ENCODE assay signal across 11 cellular contexts in genomic region chr20:33686984-33687366, GRCh38. TPM values are rescaled to one million over a fixed set of nuclear protein-coding genes. Genes with fewer than 3 reads are reported as not detected.
DNase-seq lines count a peak whose midpoint lies in the region; ATAC-seq and TF ChIP-seq lines count a peak whose summit lies in the region.
"Had no signal": no experiment of that assay in that cellular context is flagged by ENCODE, and none has a peak within 500 bp of the region (broad histone marks: within the 10 kb centered on the region; RNA-seq: fewer than 3 reads in every experiment).

No MANE protein-coding gene starts in this region.

- no peaks in the 10 kb centered on the region for H3K27me3 ChIP-seq in left ventricle myocardium inferior (ENCODE audit: low read depth)
- no peaks in the 10 kb centered on the region for H3K27me3 ChIP-seq in adipocyte (replicated peaks; ENCODE audit: control insufficient read depth, insufficient read depth, low read length)
- H3K27me3 ChIP-seq in upper lobe of left lung: no peaks in the 10 kb centered on the region
- H3K27me3 ChIP-seq: cardiac muscle cell had no signal

- H3K27ac ChIP-seq in left ventricle myocardium inferior (replicated peaks) (peak overlapping the region; percentile 73), upper lobe of left lung (peak overlapping the region; percentile 8 to 57 (median 32))
- H3K27ac ChIP-seq: cardiac muscle cell had no signal

- TF ChIP-seq EP300 in upper lobe of left lung (IDR thresholded peaks at IDR 0.05): no peak

- H3K4me3 ChIP-seq in left ventricle myocardium inferior (peak overlapping the region; percentile 60), adipocyte (ENCODE audit: low read length) (peak overlapping the region; percentile 76), upper lobe of left lung (peak overlapping the region in 3 of 4 donors; percentile 53 to 73 (median 57))
- H3K4me3 ChIP-seq: cardiac muscle cell had no signal

- 80 to 82% methylated on average over 14 of the region's 14 CpGs for WGBS in upper lobe of left lung, 2 donors

- H3K9me3 ChIP-seq in left ventricle myocardium inferior (replicated peaks) (no peaks in the 10 kb centered on the region), adipocyte (ENCODE audit: control insufficient read depth, low read length) (no peaks in the 10 kb centered on the region), upper lobe of left lung (no peaks in the 10 kb centered on the region)

- no peak for TF ChIP-seq POLR2A in upper lobe of left lung (IDR thresholded peaks at IDR 0.05)

- H3K4me1 ChIP-seq in left ventricle myocardium inferior: peaks cover 30% of the 10 kb centered on the region
- H3K4me1 ChIP-seq in adipocyte (ENCODE audit: control insufficient read depth, insufficient read depth, low read length): peaks cover 42% of the 10 kb centered on the region
- H3K4me1 ChIP-seq in upper lobe of left lung: peaks cover 27 to 47% (median 36%) of the 10 kb centered on the region in 4 donors

- H3K36me3 Mint-ChIP-seq in memory B cell: no peaks in the 10 kb centered on the region

- H3K9ac ChIP-seq in adipocyte (ENCODE audit: low read length): peak overlapping the region; percentile 55

- DNase-seq in left ventricle myocardium inferior (no peak), left cardiac atrium (no peak), adipocyte (ENCODE audit: low read depth) (no peak), memory B cell (ENCODE audit: low spot score in 2 of 2) (no peak), upper lobe of left lung (no peak), SW480 (ENCODE audit: low spot score) (no peak), NCI-H1105 (lab: John Stamatoyannopoulos, UW) (no peak)

- H3K9me3 Mint-ChIP-seq in memory B cell: no peaks in the 10 kb centered on the region

- H3K4me1 Mint-ChIP-seq in memory B cell: peaks cover 20% of the 10 kb centered on the region

- intact Hi-C loops in left ventricle myocardium inferior (cut with micrococcal nuclease) (no loop called here), left cardiac atrium (cut with DNase I) (loop anchor here in 1 of 2 donors (5.0 kb wide), 1 partner anchor 45 kb away; the partner anchor contains the start of gene ZNF341)

- H3K36me3 ChIP-seq in left ventricle myocardium inferior (no peaks in the 10 kb centered on the region), adipocyte (ENCODE audit: control insufficient read depth, insufficient read depth, low read length, severe bottlenecking) (no peaks in the 10 kb centered on the region), upper lobe of left lung (no peaks in the 10 kb centered on the region)
- H3K36me3 ChIP-seq: cardiac muscle cell had no signal

- peak overlapping the region; percentile 86 for H3K4me3 Mint-ChIP-seq in memory B cell

- TF ChIP-seq CTCF in left ventricle myocardium inferior (IDR thresholded peaks at IDR 0.05; ENCODE audit: borderline replicate concordance) (no peak), upper lobe of left lung (IDR thresholded peaks at IDR 0.05) (no peak)

- H3K27ac Mint-ChIP-seq in memory B cell: no peak overlapping the region

- H3K27me3 Mint-ChIP-seq in memory B cell: no peaks in the 10 kb centered on the region

- ATAC-seq in left cardiac atrium (no peak), memory B cell (ENCODE audit: low read depth) (no peak), upper lobe of left lung (ENCODE audit: low FRiP score in 2 of 2) (no peak), GM21367 (IDR thresholded peaks at IDR 0.05; ENCODE audit: unreplicated experiment) (no peak)

RNA-seq across cellular contexts. Expression of gene E2F1, which starts 0.8 kb away (rescaled TPM):
- total RNA-seq in left ventricle myocardium inferior (1.2 TPM), left cardiac atrium (1 to 10 TPM; 1.6 to 3.7 TPM), upper lobe of left lung (10 to 100 TPM in 1 of 6 donors, 1 to 10 TPM in 5; 5.5 to 12.9 (median 6.8) TPM)

RNA-seq across cellular contexts. Expression of gene NECAB3, which starts 12.7 kb away (rescaled TPM):
- 81.3 TPM for total RNA-seq in left ventricle myocardium inferior
- total RNA-seq in left cardiac atrium: 10 to 100 TPM; 47.4 to 59.9 TPM
- 100 to 1,000 TPM in 2 of 6 donors, 10 to 100 TPM in 4; 43.4 to 309 (median 90.6) TPM for total RNA-seq in upper lobe of left lung

RNA-seq across cellular contexts. Expression of gene ACTL10, which starts 20.2 kb away (rescaled TPM):
- total RNA-seq in left ventricle myocardium inferior (0.22 TPM), left cardiac atrium (under 1 TPM; 0.47 to 0.81 TPM), upper lobe of left lung (1 to 10 TPM in 5 of 6 donors, not detected in 1; 1.7 to 3.8 (median 2.1) TPM)
- total RNA-seq: myocyte had no signal

RNA-seq across cellular contexts. Expression of gene C20orf144, which starts 24.8 kb away (rescaled TPM):
- total RNA-seq in left ventricle myocardium inferior (not detected), left cardiac atrium (under 1 TPM in 1 of 2 donors, not detected in 1; 0.29 TPM), upper lobe of left lung (not detected)
- total RNA-seq: ureter had no signal

RNA-seq across cellular contexts. Expression of gene PXMP4, which starts 33.1 kb away (rescaled TPM):
- total RNA-seq in left ventricle myocardium inferior (13.5 TPM), left cardiac atrium (10 to 100 TPM in 1 of 2 donors, 1 to 10 TPM in 1; 6.7 to 12.6 TPM), upper lobe of left lung (10 to 100 TPM; 18.4 to 80.2 (median 29.8) TPM)
